Comparison of ENCODE assay signal across 8 cellular contexts in the genomic region with DNA sequence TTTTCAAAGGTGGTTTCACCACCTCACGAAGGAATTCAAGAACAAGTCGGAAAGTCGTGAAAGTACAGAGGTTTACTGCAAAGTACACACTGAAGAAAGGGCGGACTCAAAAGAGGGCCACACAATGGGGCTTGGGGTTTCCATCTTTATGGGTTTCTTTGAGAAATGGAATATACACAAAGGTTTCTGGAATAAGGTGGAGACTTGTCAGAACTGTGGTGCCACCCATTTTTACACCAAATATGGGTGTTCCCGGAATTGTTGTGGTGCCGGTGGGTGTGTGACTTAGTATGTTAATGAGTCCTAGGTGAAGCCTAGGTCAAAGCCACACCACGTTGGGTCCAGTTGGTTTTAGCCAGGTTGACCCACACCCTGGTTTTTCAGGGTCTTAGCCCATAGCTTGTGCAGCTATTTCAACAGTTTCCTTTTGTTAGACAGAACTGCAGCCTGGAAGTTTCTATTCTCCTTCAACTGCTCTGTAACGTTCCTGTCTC. TPM values are rescaled to one million over a fixed set of nuclear protein-coding genes. Genes with fewer than 3 reads are reported as not detected.
A peak's percentile ranks its signal among the peaks of the same experiment; 100 is the strongest.
DNase-seq lines count a peak whose midpoint lies in the region; ATAC-seq and TF ChIP-seq lines count a peak whose summit lies in the region.

No MANE protein-coding gene starts in this region.

- no peaks in the 10 kb centered on the region for H3K4me1 Mint-ChIP-seq in glutamatergic neuron (ENCODE audit: low read depth, unreplicated experiment)
- peaks cover 6% of the 10 kb centered on the region for H3K4me1 Mint-ChIP-seq in stimulated activated effector memory CD8-positive, alpha-beta T cell treated with anti-CD3 and anti-CD28 coated beads, Interleukin-12 subunit alpha, Interleukin-12 subunit beta, amount 100 ng/mL, for 72 hours

- ATAC-seq in stimulated activated effector memory CD8-positive, alpha-beta T cell treated with anti-CD3 and anti-CD28 coated beads, Interleukin-12 subunit alpha, Interleukin-12 subunit beta, amount 100 ng/mL, for 72 hours, result no peak
- ATAC-seq in GM21576 (IDR thresholded peaks at IDR 0.05; ENCODE audit: unreplicated experiment) (no peak), GM21423 (IDR thresholded peaks at IDR 0.05; ENCODE audit: unreplicated experiment) (no peak)

- no peaks in the 10 kb centered on the region for H3K36me3 Mint-ChIP-seq in glutamatergic neuron (ENCODE audit: unreplicated experiment)
- no peaks in the 10 kb centered on the region for H3K36me3 Mint-ChIP-seq in stimulated activated effector memory CD8-positive, alpha-beta T cell treated with anti-CD3 and anti-CD28 coated beads, Interleukin-12 subunit alpha, Interleukin-12 subunit beta, amount 100 ng/mL, for 72 hours

- H3K27ac ChIP-seq in VCaP, result peak overlapping the region; percentile 15; the same call in 1 of the 2 replicates

- DNase-seq in NCI-H146 (lab: John Stamatoyannopoulos, UW) (peak; percentile 53), NCI-H146 treated with DMSO at 0.1 percent for 48 hours (lab: John Stamatoyannopoulos, UW; ENCODE audit: unreplicated experiment) (no peak), glutamatergic neuron (no peak), NCI-H1694 (lab: John Stamatoyannopoulos, UW) (no peak)
- peak in 1 of 2 donors; percentile 3 for DNase-seq in stimulated activated effector memory CD8-positive, alpha-beta T cell treated with anti-CD3 and anti-CD28 coated beads, Interleukin-12 subunit alpha, Interleukin-12 subunit beta, amount 100 ng/mL, for 72 hours (ENCODE audit: low spot score in 2 of 2)

- H3K27me3 Mint-ChIP-seq in glutamatergic neuron (ENCODE audit: unreplicated experiment), result peaks cover 2% of the 10 kb centered on the region

- no peak overlapping the region for H3K27ac Mint-ChIP-seq in glutamatergic neuron (ENCODE audit: unreplicated experiment)
- H3K27ac Mint-ChIP-seq in stimulated activated effector memory CD8-positive, alpha-beta T cell treated with anti-CD3 and anti-CD28 coated beads, Interleukin-12 subunit alpha, Interleukin-12 subunit beta, amount 100 ng/mL, for 72 hours, result no peak overlapping the region

- TF ChIP-seq CTCF in VCaP (conservative IDR thresholded peaks at IDR 0.05) (no peak), glutamatergic neuron (IDR thresholded peaks at IDR 0.05; ENCODE audit: partially characterized antibody, unreplicated experiment) (no peak)

- peaks cover 6% of the 10 kb centered on the region for H3K9me3 Mint-ChIP-seq in glutamatergic neuron (ENCODE audit: unreplicated experiment)
- H3K9me3 Mint-ChIP-seq in stimulated activated effector memory CD8-positive, alpha-beta T cell treated with anti-CD3 and anti-CD28 coated beads, Interleukin-12 subunit alpha, Interleukin-12 subunit beta, amount 100 ng/mL, for 72 hours, result peaks cover 3% of the 10 kb centered on the region

- peak overlapping the region; percentile 74 for H3K4me3 Mint-ChIP-seq in glutamatergic neuron (ENCODE audit: unreplicated experiment)
- peak overlapping the region; percentile 53 for H3K4me3 Mint-ChIP-seq in stimulated activated effector memory CD8-positive, alpha-beta T cell treated with anti-CD3 and anti-CD28 coated beads, Interleukin-12 subunit alpha, Interleukin-12 subunit beta, amount 100 ng/mL, for 72 hours

RNA-seq across cellular contexts. Expression of a gene that starts 0.6 kb away (rescaled TPM):
- total RNA-seq in glutamatergic neuron (ENCODE audit: unreplicated experiment), result 30.0 TPM

RNA-seq across cellular contexts. Expression of a gene that starts 19.7 kb away (rescaled TPM):
- 1.0 TPM for total RNA-seq in glutamatergic neuron (ENCODE audit: unreplicated experiment)
